Comparison of ENCODE assay signal across 1 cellular context in the genomic region with DNA sequence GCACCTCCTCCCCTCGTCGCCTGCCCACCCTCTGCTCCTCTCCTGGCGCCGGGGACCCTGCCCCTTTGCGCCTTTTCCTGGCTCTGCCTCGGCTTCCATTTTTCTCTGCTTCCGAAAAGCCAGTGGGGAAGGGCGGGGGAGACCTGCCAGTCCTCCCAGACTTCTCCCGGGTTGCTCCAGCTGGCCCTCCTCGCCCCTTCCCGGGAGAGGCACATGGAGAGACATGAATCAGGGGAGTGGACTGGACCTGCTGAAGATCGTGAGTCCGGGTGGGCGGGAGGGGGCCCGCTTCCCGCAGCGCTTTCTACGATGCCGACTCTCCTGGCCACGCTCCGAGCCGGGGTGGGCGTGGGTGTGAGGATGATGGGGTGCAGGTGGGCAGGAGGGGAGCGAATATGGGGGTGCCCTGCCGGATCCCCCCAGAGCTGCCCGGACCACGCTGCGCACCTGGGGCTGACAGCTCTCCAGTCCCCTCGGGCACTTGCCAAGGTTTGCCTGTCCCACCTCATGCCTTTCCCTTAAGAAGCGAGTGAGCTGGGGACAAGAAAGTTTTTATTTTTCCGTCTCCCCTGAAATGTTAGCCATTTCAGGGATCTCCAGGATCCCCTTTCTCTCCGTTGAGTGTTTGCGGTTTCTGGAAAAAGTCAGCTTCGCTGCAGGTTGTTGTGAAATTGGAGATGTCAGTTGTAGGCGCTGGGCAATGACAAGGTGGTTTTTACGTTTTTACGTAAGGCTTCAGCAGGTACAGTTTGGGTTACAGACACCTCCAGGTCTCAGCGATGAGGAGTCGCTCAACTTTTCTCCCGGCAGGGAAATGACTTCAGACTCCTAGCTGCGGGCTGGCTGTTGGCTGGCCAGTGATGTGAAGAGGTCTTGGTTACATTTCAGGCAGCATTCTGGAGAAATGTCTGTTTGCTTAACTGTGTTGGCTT.
TF ChIP-seq lines count a peak whose summit lies in the region.

No MANE protein-coding gene starts in this region.

TF ChIP-seq in GM12878, 131 proteins besides CTCF, POLR2A, EP300 and RAD21 (continued from another document):
- TF ChIP-seq IKZF2 (IDR thresholded peaks at IDR 0.05): no peak
- TF ChIP-seq, protein P1, sequence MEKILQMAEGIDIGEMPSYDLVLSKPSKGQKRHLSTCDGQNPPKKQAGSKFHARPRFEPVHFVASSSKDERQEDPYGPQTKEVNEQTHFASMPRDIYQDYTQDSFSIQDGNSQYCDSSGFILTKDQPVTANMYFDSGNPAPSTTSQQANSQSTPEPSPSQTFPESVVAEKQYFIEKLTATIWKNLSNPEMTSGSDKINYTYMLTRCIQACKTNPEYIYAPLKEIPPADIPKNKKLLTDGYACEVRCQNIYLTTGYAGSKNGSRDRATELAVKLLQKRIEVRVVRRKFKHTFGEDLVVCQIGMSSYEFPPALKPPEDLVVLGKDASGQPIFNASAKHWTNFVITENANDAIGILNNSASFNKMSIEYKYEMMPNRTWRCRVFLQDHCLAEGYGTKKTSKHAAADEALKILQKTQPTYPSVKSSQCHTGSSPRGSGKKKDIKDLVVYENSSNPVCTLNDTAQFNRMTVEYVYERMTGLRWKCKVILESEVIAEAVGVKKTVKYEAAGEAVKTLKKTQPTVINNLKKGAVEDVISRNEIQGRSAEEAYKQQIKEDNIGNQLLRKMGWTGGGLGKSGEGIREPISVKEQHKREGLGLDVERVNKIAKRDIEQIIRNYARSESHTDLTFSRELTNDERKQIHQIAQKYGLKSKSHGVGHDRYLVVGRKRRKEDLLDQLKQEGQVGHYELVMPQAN (conservative IDR thresholded peaks at IDR 0.05): no peak
- TF ChIP-seq MYC (IDR thresholded peaks at IDR 0.05; ENCODE audit: insufficient read depth, insufficient read length, insufficient replicate concordance, low read length, severe bottlenecking): no peak
- no peak for TF ChIP-seq SIX5 (IDR thresholded peaks at IDR 0.05; ENCODE audit: low read depth, low read length, severe bottlenecking)
- TF ChIP-seq STAT1 (conservative IDR thresholded peaks at IDR 0.05): no peak
- TF ChIP-seq EGR1 (IDR thresholded peaks at IDR 0.05; ENCODE audit: borderline replicate concordance in 1 of 2, low read depth in 2 of 2, low read length in 2 of 2): no peak
- no peak for TF ChIP-seq BACH1 (IDR thresholded peaks at IDR 0.05; ENCODE audit: borderline replicate concordance)
- TF ChIP-seq RELA (IDR thresholded peaks at IDR 0.05; ENCODE audit: borderline replicate concordance, partially characterized antibody): no peak
